In genomic region chr3:178002113-178002512, GRCh38 we compare ENCODE assay signal across 13 cellular contexts.
DNase-seq lines count a peak whose midpoint lies in the region; ATAC-seq, FAIRE-seq and TF ChIP-seq lines count a peak whose summit lies in the region.
"Had no signal": no experiment of that assay in that cellular context is flagged by ENCODE, and none has a peak within 500 bp of the region (broad histone marks: within the 10 kb centered on the region; RNA-seq: fewer than 3 reads in every experiment).

No MANE protein-coding gene starts in this region.

- in situ Hi-C loops in KBM-7 (cut with MboI; ENCODE audit: low pct_unique_long_range_greater_than_20kb, low sequenced_read_pairs): no loop called here

- intact Hi-C loops in activated T-helper 1 cell treated with anti-CD3 and anti-CD28 coated beads, Interleukin-12 subunit alpha, Interleukin-12 subunit beta, Interleukin-2, Interleukin-4 antibody, amounts not matched to agents 30 ng/mL and 10 ng/mL and 1 ng/mL, durations not matched to agents 14 hours and 24 hours and 36 hours (cut with micrococcal nuclease): loop anchor here (1.0 to 5.0 kb wide), 5 partner anchors 119 to 960 kb away; no protein-coding TSS in a partner anchor

- TF ChIP-seq CTCF in D721Med (IDR thresholded peaks at IDR 0.05; ENCODE audit: insufficient read depth, missing control alignments): no peak

- no peaks in the 10 kb centered on the region for H3K27me3 Mint-ChIP-seq in activated naive CD4-positive, alpha-beta T cell treated with anti-CD3 and anti-CD28 coated beads, Interleukin-2, amount 50 U/mL, for 24 hours
- H3K27me3 Mint-ChIP-seq in activated T-helper 1 cell treated with anti-CD3 and anti-CD28 coated beads, Interleukin-12 subunit alpha, Interleukin-12 subunit beta, Interleukin-2, Interleukin-4 antibody, amounts not matched to agents 30 ng/mL and 10 ng/mL and 1 ng/mL, durations not matched to agents 14 hours and 24 hours and 36 hours (ENCODE audit: insufficient read depth): no peaks in the 10 kb centered on the region

- no peak for FAIRE-seq in D721Med (lab: Jason Lieb, UNC)
- FAIRE-seq: H1 had no signal

- peak; percentile 57 for ATAC-seq in stimulated activated effector memory CD8-positive, alpha-beta T cell treated with anti-CD3 and anti-CD28 coated beads, Interleukin-12 subunit alpha, Interleukin-12 subunit beta, amount 100 ng/mL, for 72 hours
- ATAC-seq: left cardiac atrium, right cardiac atrium had no signal

- H3K36me3 Mint-ChIP-seq in activated naive CD4-positive, alpha-beta T cell treated with anti-CD3 and anti-CD28 coated beads, Interleukin-2, amount 50 U/mL, for 24 hours: peaks cover 12% of the 10 kb centered on the region
- H3K36me3 Mint-ChIP-seq in activated T-helper 1 cell treated with anti-CD3 and anti-CD28 coated beads, Interleukin-12 subunit alpha, Interleukin-12 subunit beta, Interleukin-2, Interleukin-4 antibody, amounts not matched to agents 30 ng/mL and 10 ng/mL and 1 ng/mL, durations not matched to agents 14 hours and 24 hours and 36 hours (ENCODE audit: low read depth): peaks cover 18% of the 10 kb centered on the region
- H3K36me3 Mint-ChIP-seq in stimulated activated effector memory CD8-positive, alpha-beta T cell treated with anti-CD3 and anti-CD28 coated beads, Interleukin-12 subunit alpha, Interleukin-12 subunit beta, amount 100 ng/mL, for 72 hours: no peaks in the 10 kb centered on the region

- H3K9me3 Mint-ChIP-seq in activated naive CD4-positive, alpha-beta T cell treated with anti-CD3 and anti-CD28 coated beads, Interleukin-2, amount 50 U/mL, for 24 hours: peaks cover 19% of the 10 kb centered on the region
- H3K9me3 Mint-ChIP-seq in activated T-helper 1 cell treated with anti-CD3 and anti-CD28 coated beads, Interleukin-12 subunit alpha, Interleukin-12 subunit beta, Interleukin-2, Interleukin-4 antibody, amounts not matched to agents 30 ng/mL and 10 ng/mL and 1 ng/mL, durations not matched to agents 14 hours and 24 hours and 36 hours: peaks cover 33% of the 10 kb centered on the region
- peaks cover 13% of the 10 kb centered on the region for H3K9me3 Mint-ChIP-seq in stimulated activated effector memory CD8-positive, alpha-beta T cell treated with anti-CD3 and anti-CD28 coated beads, Interleukin-12 subunit alpha, Interleukin-12 subunit beta, amount 100 ng/mL, for 72 hours

- DNase-seq in activated naive CD4-positive, alpha-beta T cell treated with Interleukin-2 at 50 U/mL for 16 hours: no peak
- peak; percentile 33 for DNase-seq in KG1 (lab: John Stamatoyannopoulos, UW)
- DNase-seq in activated T-helper 1 cell treated with anti-CD3 and anti-CD28 coated beads, Interleukin-12 subunit alpha, Interleukin-12 subunit beta, Interleukin-2, Interleukin-4 antibody, amounts not matched to agents 30 ng/mL and 10 ng/mL and 1 ng/mL, durations not matched to agents 14 hours and 24 hours and 36 hours (ENCODE audit: low spot score): no peak
- peak in 1 of 2 donors; percentile 50 for DNase-seq in stimulated activated effector memory CD8-positive, alpha-beta T cell treated with anti-CD3 and anti-CD28 coated beads, Interleukin-12 subunit alpha, Interleukin-12 subunit beta, amount 100 ng/mL, for 72 hours (ENCODE audit: low spot score in 2 of 2)
- no peak for DNase-seq in D721Med (ENCODE audit: insufficient read length, low spot score)
- no peak for DNase-seq in ureter (ENCODE audit: low spot score)
- DNase-seq in KBM-7: no peak
- DNase-seq: activated CD4-positive, alpha-beta T cell treated with anti-CD3 and anti-CD28 coated beads for 1 hour; left cardiac atrium had no signal

- peak overlapping the region; percentile 63 for H3K4me3 Mint-ChIP-seq in activated naive CD4-positive, alpha-beta T cell treated with anti-CD3 and anti-CD28 coated beads, Interleukin-2, amount 50 U/mL, for 24 hours
- H3K4me3 Mint-ChIP-seq in activated T-helper 1 cell treated with anti-CD3 and anti-CD28 coated beads, Interleukin-12 subunit alpha, Interleukin-12 subunit beta, Interleukin-2, Interleukin-4 antibody, amounts not matched to agents 30 ng/mL and 10 ng/mL and 1 ng/mL, durations not matched to agents 14 hours and 24 hours and 36 hours: peak overlapping the region; percentile 47
- H3K4me3 Mint-ChIP-seq in stimulated activated effector memory CD8-positive, alpha-beta T cell treated with anti-CD3 and anti-CD28 coated beads, Interleukin-12 subunit alpha, Interleukin-12 subunit beta, amount 100 ng/mL, for 72 hours: peak overlapping the region; percentile 38
- H3K4me3 Mint-ChIP-seq: stimulated activated memory B cell treated with anti-CD40 and anti-IgM and Interleukin-4, amounts not matched to agents 10 μg/mL and 1 μg/mL and 100 μg/mL, for 72 hours had no signal

- H3K27ac Mint-ChIP-seq in activated naive CD4-positive, alpha-beta T cell treated with anti-CD3 and anti-CD28 coated beads, Interleukin-2, amount 50 U/mL, for 24 hours: peak overlapping the region; percentile 89
- peak overlapping the region; percentile 82 for H3K27ac Mint-ChIP-seq in activated T-helper 1 cell treated with anti-CD3 and anti-CD28 coated beads, Interleukin-12 subunit alpha, Interleukin-12 subunit beta, Interleukin-2, Interleukin-4 antibody, amounts not matched to agents 30 ng/mL and 10 ng/mL and 1 ng/mL, durations not matched to agents 14 hours and 24 hours and 36 hours
- peak overlapping the region; percentile 80 for H3K27ac Mint-ChIP-seq in stimulated activated effector memory CD8-positive, alpha-beta T cell treated with anti-CD3 and anti-CD28 coated beads, Interleukin-12 subunit alpha, Interleukin-12 subunit beta, amount 100 ng/mL, for 72 hours
- H3K27ac Mint-ChIP-seq: stimulated activated memory B cell treated with anti-CD40 and anti-IgM and Interleukin-4, amounts not matched to agents 10 μg/mL and 1 μg/mL and 100 μg/mL, for 72 hours had no signal

- H3K4me1 Mint-ChIP-seq in activated naive CD4-positive, alpha-beta T cell treated with anti-CD3 and anti-CD28 coated beads, Interleukin-2, amount 50 U/mL, for 24 hours: peaks cover 77% of the 10 kb centered on the region
- H3K4me1 Mint-ChIP-seq in activated T-helper 1 cell treated with anti-CD3 and anti-CD28 coated beads, Interleukin-12 subunit alpha, Interleukin-12 subunit beta, Interleukin-2, Interleukin-4 antibody, amounts not matched to agents 30 ng/mL and 10 ng/mL and 1 ng/mL, durations not matched to agents 14 hours and 24 hours and 36 hours (ENCODE audit: low read depth): peaks cover 34% of the 10 kb centered on the region
- peaks cover 22% of the 10 kb centered on the region for H3K4me1 Mint-ChIP-seq in stimulated activated effector memory CD8-positive, alpha-beta T cell treated with anti-CD3 and anti-CD28 coated beads, Interleukin-12 subunit alpha, Interleukin-12 subunit beta, amount 100 ng/mL, for 72 hours
